Comparison of ENCODE assay signal across 17 cellular contexts in genomic region chr6:37030599-37030998, GRCh38. TPM values are rescaled to one million over a fixed set of nuclear protein-coding genes. Genes with fewer than 3 reads are reported as not detected.
DNase-seq lines count a peak whose midpoint lies in the region; ATAC-seq and TF ChIP-seq lines count a peak whose summit lies in the region.
"Had no signal": no experiment of that assay in that cellular context is flagged by ENCODE, and none has a peak within 500 bp of the region (broad histone marks: within the 10 kb centered on the region; RNA-seq: fewer than 3 reads in every experiment).

No MANE protein-coding gene starts in this region.

- H3K9me3 Mint-ChIP-seq in activated CD8-positive, alpha-beta memory T cell treated with anti-CD3 and anti-CD28 coated beads, Interleukin-2, amount 10 ng/mL, durations not matched to agents 7 days and 5 days (ENCODE audit: low read depth) = peaks cover 5% of the 10 kb centered on the region
- peaks cover 3% of the 10 kb centered on the region for H3K9me3 Mint-ChIP-seq in activated naive CD8-positive, alpha-beta T cell treated with anti-CD3 and anti-CD28 coated beads, Interleukin-2, amount 10 ng/mL, durations not matched to agents 7 days and 5 days
- peaks cover 6% of the 10 kb centered on the region for H3K9me3 Mint-ChIP-seq in stimulated activated memory B cell treated with anti-CD40 and anti-IgM and Interleukin-4, amounts not matched to agents 10 μg/mL and 1 μg/mL and 100 μg/mL, for 72 hours

- POLR2A ChIA-PET in PC-9 (lab: Charles Lee; ENCODE audit: unreplicated experiment) = interaction anchor here (0.6 kb wide), 1 partner anchor 167 kb away, joined by 8 read pairs; no protein-coding TSS in a partner anchor
- POLR2A ChIA-PET in activated naive CD8-positive, alpha-beta T cell treated with anti-CD3 and anti-CD28 coated beads, Interleukin-2, amount 10 ng/mL, durations not matched to agents 7 days and 5 days (lab: Charles Lee) = interaction anchor here (0.6 to 16.2 kb wide), 5 partner anchors 9 to 198 kb away, joined by 3 to 372 read pairs (median 17); partner anchors contain the start of gene PIM1

- no peaks in the 10 kb centered on the region for H3K27me3 Mint-ChIP-seq in activated CD8-positive, alpha-beta memory T cell treated with anti-CD3 and anti-CD28 coated beads, Interleukin-2, amount 10 ng/mL, durations not matched to agents 7 days and 5 days
- no peaks in the 10 kb centered on the region for H3K27me3 Mint-ChIP-seq in activated naive CD8-positive, alpha-beta T cell treated with anti-CD3 and anti-CD28 coated beads, Interleukin-2, amount 10 ng/mL, durations not matched to agents 7 days and 5 days
- H3K27me3 Mint-ChIP-seq in stimulated activated memory B cell treated with anti-CD40 and anti-IgM and Interleukin-4, amounts not matched to agents 10 μg/mL and 1 μg/mL and 100 μg/mL, for 72 hours = no peaks in the 10 kb centered on the region
- H3K27me3 Mint-ChIP-seq: IgD-negative memory B cell had no signal

- peaks cover 13% of the 10 kb centered on the region for H3K4me1 ChIP-seq in PC-9 (replicated peaks; ENCODE audit: insufficient read depth)

- H3K27me3 ChIP-seq in PC-9 (ENCODE audit: insufficient read depth, low read depth) = no peaks in the 10 kb centered on the region

- H3K27ac ChIP-seq in PC-9 = 0 out of 2 replicates have a peak overlapping the region, but pooled peaks have one; percentile 81

- no peaks in the 10 kb centered on the region for H3K9me2 ChIP-seq in PC-9 (ENCODE audit: insufficient read depth)

- H3K36me3 Mint-ChIP-seq in activated CD8-positive, alpha-beta memory T cell treated with anti-CD3 and anti-CD28 coated beads, Interleukin-2, amount 10 ng/mL, durations not matched to agents 7 days and 5 days = peaks cover 40% of the 10 kb centered on the region
- peaks cover 28% of the 10 kb centered on the region for H3K36me3 Mint-ChIP-seq in activated naive CD8-positive, alpha-beta T cell treated with anti-CD3 and anti-CD28 coated beads, Interleukin-2, amount 10 ng/mL, durations not matched to agents 7 days and 5 days
- H3K36me3 Mint-ChIP-seq in stimulated activated memory B cell treated with anti-CD40 and anti-IgM and Interleukin-4, amounts not matched to agents 10 μg/mL and 1 μg/mL and 100 μg/mL, for 72 hours = peaks cover 80% of the 10 kb centered on the region

- BruUV-seq in PC-9 (replicated peaks; lab: Mats Ljungman, UMichigan) = no TSS peak

- no peak for DNase-seq in activated CD8-positive, alpha-beta memory T cell treated with anti-CD3 and anti-CD28 coated beads, Interleukin-2, amount 10 ng/mL, durations not matched to agents 7 days and 5 days
- no peak for DNase-seq in activated CD8-positive, alpha-beta memory T cell treated with anti-CD3 and anti-CD28 coated beads for 24 hours
- DNase-seq in PC-9 (no peak), NAMALWA (ENCODE audit: low spot score) (no peak), NCI-H510A treated with DMSO at 0.1 percent for 48 hours (lab: John Stamatoyannopoulos, UW) (no peak), activated gamma-delta T cell treated with Interleukin-2 at 50 U/mL for 16 hours (no peak)
- DNase-seq in activated naive CD8-positive, alpha-beta T cell treated with anti-CD3 and anti-CD28 coated beads, Interleukin-2, amount 10 ng/mL, durations not matched to agents 7 days and 5 days = no peak
- DNase-seq: COR-L47, GF-D8, NCI-H187, NCI-H345, NCI-H69, SHP77 treated with DMSO at 0.1 percent for 48 hours had no signal

- H3K36me3 ChIP-seq in PC-9 (ENCODE audit: low read depth) = no peaks in the 10 kb centered on the region

- H3K4me2 ChIP-seq in PC-9 = no peak overlapping the region

- CTCF ChIA-PET in activated CD8-positive, alpha-beta memory T cell treated with anti-CD3 and anti-CD28 coated beads, Interleukin-2, amount 10 ng/mL, durations not matched to agents 7 days and 5 days (lab: Charles Lee) = interaction anchor here (1.4 to 32.5 kb wide), 6 partner anchors 5 to 177 kb away, joined by 4 to 899 read pairs (median 517); partner anchors contain the start of gene PIM1
- CTCF ChIA-PET in PC-9 (lab: Charles Lee) = interaction anchor here (0.6 to 1.0 kb wide), 2 partner anchors 20 to 99 kb away, joined by 4 to 8 read pairs; no protein-coding TSS in a partner anchor

- no peaks in the 10 kb centered on the region for H4K20me1 ChIP-seq in PC-9 (ENCODE audit: insufficient read depth)

- TF ChIP-seq CTCF in PC-9 (conservative IDR thresholded peaks at IDR 0.05) = no peak

- H3K9me3 ChIP-seq in PC-9 (ENCODE audit: insufficient read depth, low read depth) = no peaks in the 10 kb centered on the region

- H3K4me1 Mint-ChIP-seq in activated CD8-positive, alpha-beta memory T cell treated with anti-CD3 and anti-CD28 coated beads, Interleukin-2, amount 10 ng/mL, durations not matched to agents 7 days and 5 days = peaks cover 69% of the 10 kb centered on the region
- H3K4me1 Mint-ChIP-seq in activated naive CD8-positive, alpha-beta T cell treated with anti-CD3 and anti-CD28 coated beads, Interleukin-2, amount 10 ng/mL, durations not matched to agents 7 days and 5 days = peaks cover 50% of the 10 kb centered on the region
- peaks cover 29% of the 10 kb centered on the region for H3K4me1 Mint-ChIP-seq in stimulated activated memory B cell treated with anti-CD40 and anti-IgM and Interleukin-4, amounts not matched to agents 10 μg/mL and 1 μg/mL and 100 μg/mL, for 72 hours

- ATAC-seq in activated CD8-positive, alpha-beta memory T cell treated with anti-CD3 and anti-CD28 coated beads, Interleukin-2, amount 10 ng/mL, durations not matched to agents 7 days and 5 days = no peak
- ATAC-seq in activated naive CD8-positive, alpha-beta T cell treated with anti-CD3 and anti-CD28 coated beads, Interleukin-2, amount 10 ng/mL, durations not matched to agents 7 days and 5 days (ENCODE audit: low read depth) = no peak
- ATAC-seq in stimulated activated memory B cell treated with anti-CD40 and anti-IgM and Interleukin-4, amounts not matched to agents 10 μg/mL and 1 μg/mL and 100 μg/mL, for 72 hours = no peak

- no peaks in the 10 kb centered on the region for H3K79me2 ChIP-seq in PC-9 (ENCODE audit: low read depth)

- H3F3A ChIP-seq in PC-9 (ENCODE audit: insufficient read depth, low read depth) = peaks cover 17% of the 10 kb centered on the region

- no peak overlapping the region for H3K4me3 Mint-ChIP-seq in activated CD8-positive, alpha-beta memory T cell treated with anti-CD3 and anti-CD28 coated beads, Interleukin-2, amount 10 ng/mL, durations not matched to agents 7 days and 5 days
- no peak overlapping the region for H3K4me3 Mint-ChIP-seq in activated naive CD8-positive, alpha-beta T cell treated with anti-CD3 and anti-CD28 coated beads, Interleukin-2, amount 10 ng/mL, durations not matched to agents 7 days and 5 days
- no peak overlapping the region for H3K4me3 Mint-ChIP-seq in stimulated activated memory B cell treated with anti-CD40 and anti-IgM and Interleukin-4, amounts not matched to agents 10 μg/mL and 1 μg/mL and 100 μg/mL, for 72 hours

- no peak overlapping the region for H2AFZ ChIP-seq in PC-9

- peak overlapping the region; percentile 77 for H3K27ac Mint-ChIP-seq in activated CD8-positive, alpha-beta memory T cell treated with anti-CD3 and anti-CD28 coated beads, Interleukin-2, amount 10 ng/mL, durations not matched to agents 7 days and 5 days
- H3K27ac Mint-ChIP-seq in activated naive CD8-positive, alpha-beta T cell treated with anti-CD3 and anti-CD28 coated beads, Interleukin-2, amount 10 ng/mL, durations not matched to agents 7 days and 5 days = peak overlapping the region; percentile 43
- peak overlapping the region; percentile 37 for H3K27ac Mint-ChIP-seq in stimulated activated memory B cell treated with anti-CD40 and anti-IgM and Interleukin-4, amounts not matched to agents 10 μg/mL and 1 μg/mL and 100 μg/mL, for 72 hours

- intact Hi-C loops in PC-9 (cut with micrococcal nuclease; ENCODE audit: unreplicated experiment) = no loop called here

- H3K4me3 ChIP-seq in PC-9 = no peak overlapping the region

RNA-seq across cellular contexts. Expression of gene FGD2, which starts 25.1 kb away (rescaled TPM):
- total RNA-seq in activated CD8-positive, alpha-beta memory T cell treated with anti-CD3 and anti-CD28 coated beads, Interleukin-2, amount 10 ng/mL, durations not matched to agents 7 days and 5 days = 10 to 100 TPM; 15.6 to 26.3 TPM
- 0.50 and 0.55 TPM in 2 replicates for total RNA-seq in PC-9 (2021)
- total RNA-seq in activated naive CD8-positive, alpha-beta T cell treated with anti-CD3 and anti-CD28 coated beads, Interleukin-2, amount 10 ng/mL, durations not matched to agents 7 days and 5 days = 10 to 100 TPM in 1 of 2 experiments, 1 to 10 TPM in 1; 9.8 to 12.4 TPM
- total RNA-seq: Daoy, RPMI7951 had no signal

RNA-seq across cellular contexts. Expression of gene MTCH1, which starts 44.6 kb away (rescaled TPM):
- 100 to 1,000 TPM; 125 to 167 TPM for total RNA-seq in activated CD8-positive, alpha-beta memory T cell treated with anti-CD3 and anti-CD28 coated beads, Interleukin-2, amount 10 ng/mL, durations not matched to agents 7 days and 5 days
- 236 and 241 TPM in 2 replicates for total RNA-seq in PC-9 (2021)
- total RNA-seq in activated naive CD8-positive, alpha-beta T cell treated with anti-CD3 and anti-CD28 coated beads, Interleukin-2, amount 10 ng/mL, durations not matched to agents 7 days and 5 days = 100 to 1,000 TPM; 135 to 139 TPM
